In genomic region chr10:48557511-48558123, GRCh38 we compare ENCODE assay signal across 13 cellular contexts. TPM values are rescaled to one million over a fixed set of nuclear protein-coding genes. Genes with fewer than 3 reads are reported as not detected.
"Had no signal": no experiment of that assay in that cellular context is flagged by ENCODE, and none has a peak within 500 bp of the region (broad histone marks: within the 10 kb centered on the region; RNA-seq: fewer than 3 reads in every experiment).

No MANE protein-coding gene starts in this region.

- H3K36me3 ChIP-seq: lower lobe of right lung, right lobe of liver, upper lobe of right lung had no signal

- ATAC-seq: lower lobe of right lung; right lobe of liver; stimulated activated naive CD8-positive, alpha-beta T cell treated with anti-CD3 and anti-CD28 coated beads, Interleukin-15, amount 100 ng/mL, for 72 hours; upper lobe of right lung had no signal

- H3K4me1 ChIP-seq: lower lobe of right lung, right lobe of liver, upper lobe of right lung had no signal

- H3K4me1 Mint-ChIP-seq: activated naive CD8-positive, alpha-beta T cell treated with anti-CD3 and anti-CD28 coated beads for 36 hours; mesothelial cell of epicardium; stimulated activated naive CD8-positive, alpha-beta T cell treated with anti-CD3 and anti-CD28 coated beads, Interleukin-15, amount 100 ng/mL, for 72 hours had no signal

- H3K4me3 Mint-ChIP-seq: activated naive CD8-positive, alpha-beta T cell treated with anti-CD3 and anti-CD28 coated beads for 36 hours; mesothelial cell of epicardium; stimulated activated naive CD8-positive, alpha-beta T cell treated with anti-CD3 and anti-CD28 coated beads, Interleukin-15, amount 100 ng/mL, for 72 hours had no signal

- H3K9me3 Mint-ChIP-seq: activated naive CD8-positive, alpha-beta T cell treated with anti-CD3 and anti-CD28 coated beads for 36 hours; stimulated activated naive CD8-positive, alpha-beta T cell treated with anti-CD3 and anti-CD28 coated beads, Interleukin-15, amount 100 ng/mL, for 72 hours had no signal

- H3K4me3 ChIP-seq: lower lobe of right lung, right lobe of liver, upper lobe of right lung had no signal

- H3K9me3 ChIP-seq: lower lobe of right lung, right lobe of liver, upper lobe of right lung had no signal

- H3K27ac Mint-ChIP-seq: activated naive CD8-positive, alpha-beta T cell treated with anti-CD3 and anti-CD28 coated beads for 36 hours; mesothelial cell of epicardium; stimulated activated naive CD8-positive, alpha-beta T cell treated with anti-CD3 and anti-CD28 coated beads, Interleukin-15, amount 100 ng/mL, for 72 hours had no signal

- H3K27me3 Mint-ChIP-seq: stimulated activated naive CD8-positive, alpha-beta T cell treated with anti-CD3 and anti-CD28 coated beads, Interleukin-15, amount 100 ng/mL, for 72 hours had no signal

- H3K27me3 ChIP-seq: brain microvascular endothelial cell, right lobe of liver, upper lobe of right lung had no signal

- H3K27ac ChIP-seq: brain microvascular endothelial cell, lower lobe of right lung, right lobe of liver, upper lobe of right lung had no signal

- DNase-seq: activated CD4-positive, alpha-beta T cell treated with anti-CD3 and anti-CD28 coated beads, Interleukin-2, amount 50 U/mL, for 48 hours; activated CD4-positive, CD25-positive, alpha-beta regulatory T cell treated with anti-CD3 and anti-CD28 coated beads, Interleukin-2, amount 50 U/mL, for 72 hours; activated naive CD8-positive, alpha-beta T cell treated with anti-CD3 and anti-CD28 coated beads for 36 hours; activated T-cell treated with anti-CD3 and anti-CD28 coated beads, Interleukin-2, amount 50 U/mL, for 48 hours; brain microvascular endothelial cell; dermis blood vessel endothelial cell; hypothalamus; lower lobe of right lung; right lobe of liver; stimulated activated naive CD8-positive, alpha-beta T cell treated with anti-CD3 and anti-CD28 coated beads, Interleukin-15, amount 100 ng/mL, for 72 hours; upper lobe of right lung had no signal

- H3K36me3 Mint-ChIP-seq: activated naive CD8-positive, alpha-beta T cell treated with anti-CD3 and anti-CD28 coated beads for 36 hours; mesothelial cell of epicardium had no signal

RNA-seq across cellular contexts. Expression of gene ARHGAP22, which starts 47.3 kb away (rescaled TPM):
- total RNA-seq: activated naive CD8-positive, alpha-beta T cell treated with anti-CD3 and anti-CD28 coated beads for 36 hours; T-helper 1 cell treated with Interleukin-12 subunit alpha and Interleukin-12 subunit beta and Interleukin-4 antibody, amounts not matched to agents 30 ng/mL and 1 ng/mL, for 36 hours had no signal
